ENCODE assay signal across 8 cellular contexts in the genomic region with DNA sequence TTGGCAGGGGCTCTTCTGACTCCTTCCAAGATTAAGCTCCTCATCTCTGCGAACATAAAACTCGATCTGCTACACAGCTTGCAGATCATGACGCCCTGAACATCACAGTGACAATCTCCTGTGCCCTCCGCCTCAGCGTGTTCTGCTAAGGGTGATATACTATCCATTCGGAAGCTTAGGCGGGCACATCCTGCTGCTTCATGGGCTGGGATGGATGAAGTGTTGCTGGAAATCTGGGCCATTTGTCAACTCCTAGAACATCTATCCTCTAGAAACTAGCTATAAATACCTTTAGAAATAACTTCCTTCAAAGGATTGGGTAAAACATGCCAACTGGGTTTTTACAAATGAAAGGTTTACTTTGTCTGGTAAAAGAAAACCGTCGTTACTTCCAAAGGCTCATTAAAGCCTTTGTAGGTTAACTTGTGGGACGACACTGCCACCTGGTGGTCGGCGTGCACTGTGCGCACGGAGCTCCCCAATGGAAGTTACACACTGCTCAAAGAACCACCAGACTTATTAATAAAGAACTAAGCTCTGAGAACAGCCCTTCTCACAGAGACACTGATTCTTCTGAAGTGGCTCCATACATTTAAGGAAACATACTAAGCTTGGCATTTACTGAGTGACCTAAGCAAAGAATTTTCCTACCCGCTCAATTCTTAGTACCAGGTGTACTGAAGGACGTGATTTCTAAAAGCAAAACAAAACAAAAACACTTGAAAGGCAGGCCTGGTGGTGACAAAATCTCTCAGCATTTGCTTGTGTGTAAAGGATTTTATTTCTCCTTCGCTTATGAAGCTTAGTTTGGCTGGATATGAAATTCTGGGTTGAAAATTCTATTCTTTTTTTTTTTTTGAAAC. TPM values are rescaled to one million over a fixed set of nuclear protein-coding genes. Genes with fewer than 3 reads are reported as not detected.
DNase-seq lines count a peak whose midpoint lies in the region; ATAC-seq, FAIRE-seq and TF ChIP-seq lines count a peak whose summit lies in the region.

No MANE protein-coding gene starts in this region.

- H3K27me3 ChIP-seq in CD4-positive, alpha-beta T cell (ENCODE audit: control insufficient read depth, insufficient read depth, low read length): no peaks in the 10 kb centered on the region

- H3K36me3 Mint-ChIP-seq in CD4-positive, alpha-beta T cell (ENCODE audit: low read depth): peaks cover 57% of the 10 kb centered on the region

- TF ChIP-seq POLR2A in H54 (IDR thresholded peaks at IDR 0.05; ENCODE audit: low read depth, low read length): no peak

- peak; percentile 96 for TF ChIP-seq CTCF in CD4-positive, alpha-beta T cell (IDR thresholded peaks at IDR 0.05)
- peak; percentile 98 for TF ChIP-seq CTCF in choroid plexus epithelial cell (conservative IDR thresholded peaks at IDR 0.05; ENCODE audit: low read depth, low read length)

- H3K4me3 ChIP-seq in choroid plexus epithelial cell (ENCODE audit: low read depth, low read length): no peak overlapping the region

- DNase-seq in CD4-positive, alpha-beta T cell: peak; percentile 83 to 96 (median 91)
- DNase-seq in H54 (ENCODE audit: insufficient read length, low spot score) (peak; percentile 58), NCI-H345 (lab: John Stamatoyannopoulos, UW) (peak; percentile 82), choroid plexus epithelial cell (ENCODE audit: low read depth) (peak; percentile 90), left kidney (ENCODE audit: low read depth, low spot score) (peak; percentile 93)
- peak; percentile 92 for DNase-seq in activated CD4-positive, alpha-beta T cell treated with anti-CD3 and anti-CD28 coated beads for 48 hours
- peak; percentile 82 for DNase-seq in stimulated activated CD4-positive, alpha-beta T cell treated with anti-CD3 and anti-CD28 coated beads, Interleukin-1b, Interleukin-23, amount 100 ng/mL, for 48 hours

- no peak overlapping the region for H3K27ac Mint-ChIP-seq in CD4-positive, alpha-beta T cell

- no peak overlapping the region for H3K4me3 Mint-ChIP-seq in CD4-positive, alpha-beta T cell

- intact Hi-C loops in CD4-positive, alpha-beta T cell (cut with DNase I, micrococcal nuclease): loop anchor here (1.0 to 5.0 kb wide), 4 partner anchors 97 to 306 kb away; no protein-coding TSS in a partner anchor

- no peaks in the 10 kb centered on the region for H3K9me3 Mint-ChIP-seq in CD4-positive, alpha-beta T cell

- no peaks in the 10 kb centered on the region for H3K9me3 ChIP-seq in CD4-positive, alpha-beta T cell (ENCODE audit: control insufficient read depth, low read length)

- POLR2A ChIA-PET in CD4-positive, alpha-beta T cell (lab: Charles Lee): interaction anchor here (0.8 to 1.8 kb wide), 12 partner anchors 15 to 306 kb away, joined by 3 to 50 read pairs (median 5); a partner anchor contains a TSS

- H3K27ac ChIP-seq in CD4-positive, alpha-beta T cell (ENCODE audit: low read depth, low read length): no peak overlapping the region

- peaks cover 6% of the 10 kb centered on the region for H3K4me1 Mint-ChIP-seq in CD4-positive, alpha-beta T cell (ENCODE audit: low read depth)

- peak; percentile 100 for ATAC-seq in CD4-positive, alpha-beta T cell (ENCODE audit: poor library complexity)
- ATAC-seq in HG02870 (IDR thresholded peaks at IDR 0.05; ENCODE audit: unreplicated experiment): no peak

- CTCF ChIA-PET in CD4-positive, alpha-beta T cell (lab: Charles Lee): interaction anchor here (0.6 to 3.9 kb wide), 36 partner anchors 9 to 822 kb away, joined by 3 to 122 read pairs (median 4); no protein-coding TSS in a partner anchor

- no peaks in the 10 kb centered on the region for H3K27me3 Mint-ChIP-seq in CD4-positive, alpha-beta T cell

- peak; percentile 68 for FAIRE-seq in H54 (lab: Jason Lieb, UNC)

RNA-seq across cellular contexts. Expression of a gene that starts 21.5 kb away (rescaled TPM):
- total RNA-seq in CD4-positive, alpha-beta T cell: 10 to 100 TPM; 10.5 to 11.3 TPM
